Comparison of ENCODE assay signal across 3 cellular contexts in the genomic region with DNA sequence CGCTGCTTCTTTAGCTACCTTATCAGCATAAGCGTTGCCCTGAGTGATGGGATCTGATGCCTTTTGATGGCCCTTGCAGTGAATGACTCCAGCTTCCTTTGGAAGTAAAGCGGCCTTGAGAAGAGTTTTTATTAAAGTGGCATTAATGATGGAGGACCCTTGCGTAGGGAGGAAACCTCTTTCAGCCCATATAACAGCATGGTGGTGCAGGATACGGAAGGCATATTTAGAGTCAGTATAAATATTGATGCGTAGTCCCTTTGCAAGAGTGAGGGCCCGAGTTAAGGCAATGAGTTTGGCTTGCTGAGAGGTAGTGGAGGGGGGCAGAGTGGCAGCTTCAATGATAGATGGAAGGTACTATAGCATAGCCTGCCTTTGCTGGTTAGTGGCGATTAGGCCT. TPM values are rescaled to one million over a fixed set of nuclear protein-coding genes. Genes with fewer than 3 reads are reported as not detected.
"Had no signal": no experiment of that assay in that cellular context is flagged by ENCODE, and none has a peak within 500 bp of the region (broad histone marks: within the 10 kb centered on the region; RNA-seq: fewer than 3 reads in every experiment).

No MANE protein-coding gene starts in this region.

RNA-seq across cellular contexts. Expression of gene KCNK12, which starts 15.8 kb away (rescaled TPM):
- total RNA-seq: LHCN-M2, M059J, MCF 10A had no signal
